ENCODE assay signal across 8 cellular contexts in genomic region chr18:13136689-13137040, GRCh38.
DNase-seq lines count a peak whose midpoint lies in the region; ATAC-seq and TF ChIP-seq lines count a peak whose summit lies in the region.

No MANE protein-coding gene starts in this region.

- H3K36me3 Mint-ChIP-seq in mesothelial cell of epicardium, result no peaks in the 10 kb centered on the region

- peak; percentile 81 for DNase-seq in 8988T
- DNase-seq in NB4 (ENCODE audit: low read depth), result peak; percentile 62
- DNase-seq in mesothelial cell of epicardium (ENCODE audit: low spot score in 2 of 2, unreplicated experiment in 2 of 2), result no peak
- peak; percentile 67 to 84 for DNase-seq in aorta
- DNase-seq in NOMO-1 treated with dmso at 0.1 percent for 144 hours (lab: John Stamatoyannopoulos, UW; ENCODE audit: unreplicated experiment), result no peak

- TF ChIP-seq POLR2A in NB4 (IDR thresholded peaks at IDR 0.05; ENCODE audit: extremely low read depth, insufficient read length), result no peak

- peaks cover 61% of the 10 kb centered on the region for H3K27me3 Mint-ChIP-seq in mesothelial cell of epicardium (ENCODE audit: low read depth)

- peak; percentile 27 for ATAC-seq in GM18498 (IDR thresholded peaks at IDR 0.05; ENCODE audit: unreplicated experiment)
- peak; percentile 59 for ATAC-seq in aorta (ENCODE audit: low FRiP score)
- ATAC-seq in GM18517 (IDR thresholded peaks at IDR 0.05; ENCODE audit: unreplicated experiment), result no peak

- WGBS in aorta, 2 donors, result 0% methylated on average over 31 to 35 of the region's 35 CpGs

- H3K27ac Mint-ChIP-seq in mesothelial cell of epicardium, result no peak overlapping the region

- peak overlapping the region; percentile 73 for H3K4me3 Mint-ChIP-seq in mesothelial cell of epicardium

- H3K4me3 ChIP-seq in NB4 (ENCODE audit: low read depth, low read length), result peak overlapping the region; percentile 84
- H3K4me3 ChIP-seq in duodenal mucosa (ENCODE audit: low read depth in 1 of 2, low read length in 2 of 2), result peak overlapping the region; percentile 74 to 86
- H3K4me3 ChIP-seq in aorta (ENCODE audit: low read length in 2 of 2), result peak overlapping the region; percentile 19 to 41

- intact Hi-C loops in aorta (cut with DNase I), result no loop called here

- H3K36me3 ChIP-seq in duodenal mucosa (ENCODE audit: control insufficient read depth in 1 of 2, insufficient read depth in 2 of 2, low read length in 2 of 2) (no peaks in the 10 kb centered on the region), aorta (ENCODE audit: control insufficient read depth in 1 of 2, insufficient read depth in 2 of 2, low read length in 1 of 2) (no peaks in the 10 kb centered on the region)

- peaks cover 3% of the 10 kb centered on the region for H3K4me1 Mint-ChIP-seq in mesothelial cell of epicardium

- peak overlapping the region; percentile 13 for H3K27ac ChIP-seq in duodenal mucosa (ENCODE audit: low read depth, low read length)
- no peak overlapping the region for H3K27ac ChIP-seq in aorta (ENCODE audit: low read depth in 1 of 2, low read length in 2 of 2)

- H3K9me3 ChIP-seq in duodenal mucosa (ENCODE audit: control insufficient read depth in 1 of 2, low read length in 2 of 2) (no peaks in the 10 kb centered on the region), aorta (ENCODE audit: control insufficient read depth, low read length) (no peaks in the 10 kb centered on the region)

- H3K9ac ChIP-seq in duodenal mucosa (ENCODE audit: low read depth in 1 of 2, low read length in 2 of 2), result peak overlapping the region; percentile 64 to 78

- no peaks in the 10 kb centered on the region for H3K27me3 ChIP-seq in duodenal mucosa (ENCODE audit: control insufficient read depth in 1 of 2, insufficient read depth in 2 of 2, low read length in 2 of 2)
- H3K27me3 ChIP-seq in aorta (ENCODE audit: control insufficient read depth in 1 of 2, insufficient read depth in 2 of 2, low read length in 1 of 2), result no peaks in the 10 kb centered on the region

- H3K4me1 ChIP-seq in duodenal mucosa (ENCODE audit: control insufficient read depth in 1 of 2, insufficient read depth in 2 of 2, low read length in 2 of 2) (peaks cover 0 to 15% of the 10 kb centered on the region in 2 donors), aorta (ENCODE audit: control insufficient read depth in 1 of 2, insufficient read depth in 2 of 2, low read length in 2 of 2) (no peaks in the 10 kb centered on the region)

- H3K9me3 Mint-ChIP-seq in mesothelial cell of epicardium, result no peaks in the 10 kb centered on the region

- TF ChIP-seq CTCF in NB4 (IDR thresholded peaks at IDR 0.05; ENCODE audit: low read depth, low read length) (no peak), mesothelial cell of epicardium (IDR thresholded peaks at IDR 0.05; ENCODE audit: unreplicated experiment) (no peak)

Comparison
In these comparisons a context has a peak if more than half of its experiments do, and no peak if none do; other contexts are left out.
1. DNase-seq: peak in 8988T (single experiment), NB4 (single experiment) and aorta (2 of 2); none in mesothelial cell of epicardium (0 of 2) and NOMO-1 treated with dmso at 0.1 percent for 144 hours (single experiment).
2. H3K4me3 ChIP-seq: peak in every context shown above with its lines; median percentile 84 in NB4; 80 in duodenal mucosa; 30 in aorta.